ENCODE assay signal across 1 cellular context in genomic region chr13:27861165-27861564, GRCh38.
TF ChIP-seq lines count a peak whose summit lies in the region.

No MANE protein-coding gene starts in this region.

TF ChIP-seq in H1, 55 proteins besides CTCF, POLR2A, EP300 and RAD21:
- TF ChIP-seq POU5F1 (IDR thresholded peaks at IDR 0.05; ENCODE audit: low read depth, low read length) (no peak), TBP (IDR thresholded peaks at IDR 0.05; ENCODE audit: low read depth, low read length) (no peak), TEAD4 (IDR thresholded peaks at IDR 0.05; ENCODE audit: low read depth, low read length) (no peak), BRCA1 (IDR thresholded peaks at IDR 0.05; ENCODE audit: low read depth, low read length) (no peak), EZH2 (IDR thresholded peaks at IDR 0.05; ENCODE audit: low read depth, low read length, severe bottlenecking) (no peak), SUZ12 (IDR thresholded peaks at IDR 0.05; ENCODE audit: low read length) (no peak), SIRT6 (IDR thresholded peaks at IDR 0.05; ENCODE audit: low read length) (no peak), HDAC2 (IDR thresholded peaks at IDR 0.05; ENCODE audit: borderline replicate concordance in 1 of 2, low read depth in 2 of 2, low read length in 2 of 2) (no peak), ASH2L (IDR thresholded peaks at IDR 0.05; ENCODE audit: low read length) (no peak), CREB1 (IDR thresholded peaks at IDR 0.05) (no peak), CHD2 (IDR thresholded peaks at IDR 0.05; ENCODE audit: low read length) (no peak), SRF (IDR thresholded peaks at IDR 0.05; ENCODE audit: low read depth, low read length) (no peak), HDAC6 (IDR thresholded peaks at IDR 0.05; ENCODE audit: low read depth, low read length) (no peak), MAX (IDR thresholded peaks at IDR 0.05) (no peak), GABPA (IDR thresholded peaks at IDR 0.05; ENCODE audit: borderline replicate concordance, insufficient read depth, low read length) (no peak), CHD7 (IDR thresholded peaks at IDR 0.05; ENCODE audit: insufficient replicate concordance, low read length) (no peak), RXRA (IDR thresholded peaks at IDR 0.05; ENCODE audit: insufficient read depth, low read depth, low read length) (no peak), ZNF274 (IDR thresholded peaks at IDR 0.05; ENCODE audit: borderline replicate concordance, extremely low read depth, low read length) (no peak)
TF ChIP-seq in H1: peak in this region for 0.
